Comparison of ENCODE assay signal across 22 cellular contexts in genomic region chr3:46477756-46478155, GRCh38. TPM values are rescaled to one million over a fixed set of nuclear protein-coding genes. Genes with fewer than 3 reads are reported as not detected.
DNase-seq lines count a peak whose midpoint lies in the region; ATAC-seq and TF ChIP-seq lines count a peak whose summit lies in the region.
"Had no signal": no experiment of that assay in that cellular context is flagged by ENCODE, and none has a peak within 500 bp of the region (broad histone marks: within the 10 kb centered on the region; RNA-seq: fewer than 3 reads in every experiment).

No MANE protein-coding gene starts in this region.

- H3K4me1 ChIP-seq in right atrium auricular region (no peaks in the 10 kb centered on the region), neutrophil (ENCODE audit: control insufficient read depth in 1 of 2, insufficient read depth in 1 of 2, low read depth in 1 of 2, low read length in 1 of 2) (peaks cover 71 to 72% of the 10 kb centered on the region in 2 experiments), Peyer's patch (no peaks in the 10 kb centered on the region)
- H3K4me1 ChIP-seq: BE2C, HAP-1 had no signal

- H3K4me3 ChIP-seq in right atrium auricular region (no peak overlapping the region), neutrophil (ENCODE audit: low read depth in 1 of 2, low read length in 1 of 2) (no peak overlapping the region), Peyer's patch (no peak overlapping the region)
- H3K4me3 ChIP-seq: HAP-1, K562 had no signal

- H3K27ac ChIP-seq in right atrium auricular region = no peak overlapping the region
- peak overlapping the region; percentile 64; the same call in 1 of the 2 replicates for H3K27ac ChIP-seq in VCaP
- peak overlapping the region; percentile 76 for H3K27ac ChIP-seq in neutrophil
- no peak overlapping the region for H3K27ac ChIP-seq in Peyer's patch

- intact Hi-C loops in left ventricle myocardium superior (cut with micrococcal nuclease) = no loop called here

- TF ChIP-seq CTCF in right atrium auricular region (IDR thresholded peaks at IDR 0.05) (no peak), VCaP (conservative IDR thresholded peaks at IDR 0.05) (no peak), neutrophil (IDR thresholded peaks at IDR 0.05) (no peak), Peyer's patch (IDR thresholded peaks at IDR 0.05) (no peak)

- ATAC-seq in left ventricle myocardium superior (no peak), GM21360 (IDR thresholded peaks at IDR 0.05; ENCODE audit: unreplicated experiment) (no peak)
- ATAC-seq: K562 had no signal

- H3K27me3 ChIP-seq in right atrium auricular region (no peaks in the 10 kb centered on the region), neutrophil (no peaks in the 10 kb centered on the region), Peyer's patch (no peaks in the 10 kb centered on the region)
- H3K27me3 ChIP-seq: BE2C had no signal

- no peak for TF ChIP-seq POLR2A in Peyer's patch (IDR thresholded peaks at IDR 0.05)

- H3K36me3 ChIP-seq in right atrium auricular region (no peaks in the 10 kb centered on the region), neutrophil (no peaks in the 10 kb centered on the region), Peyer's patch (no peaks in the 10 kb centered on the region)
- H3K36me3 ChIP-seq: BE2C, HAP-1 had no signal

- H3K9me3 ChIP-seq in right atrium auricular region (peaks cover 0 to 11% of the 10 kb centered on the region in 2 donors), neutrophil (no peaks in the 10 kb centered on the region), Peyer's patch (no peaks in the 10 kb centered on the region)
- H3K9me3 ChIP-seq: BE2C, HAP-1 had no signal

- DNase-seq in right atrium auricular region (ENCODE audit: low spot score) = peak; percentile 48
- no peak for DNase-seq in left ventricle myocardium superior
- peak; percentile 32 for DNase-seq in islet precursor cell
- no peak for DNase-seq in NCI-H748 treated with DMSO at 0.1 percent for 48 hours (lab: John Stamatoyannopoulos, UW)
- no peak for DNase-seq in Peyer's patch
- DNase-seq: BE2C; C1 segment of cervical spinal cord; CD4-positive, CD25-positive, alpha-beta regulatory T cell; CD8-positive, alpha-beta memory T cell; COR-L47; DMS153; DMS79; GDM1; IMR-90 had no signal

RNA-seq across cellular contexts. Expression of gene LTF, which starts 13.1 kb away (rescaled TPM):
- total RNA-seq in right atrium auricular region (1 to 10 TPM in 1 of 2 donors, under 1 TPM in 1; 0.51 to 1.8 TPM), left ventricle myocardium superior (3.7 TPM), Peyer's patch (10 to 100 TPM in 1 of 4 donors, 1 to 10 TPM in 1, under 1 TPM in 1, not detected in 1; 0.38 to 12.4 (median 1.1) TPM)
- total RNA-seq: A172; CD4-positive, CD25-positive, alpha-beta regulatory T cell; CD8-positive, alpha-beta memory T cell; Daoy; H4; IMR-90 had no signal

RNA-seq across cellular contexts. Expression of gene RTP3, which starts 20.0 kb away (rescaled TPM):
- not detected for total RNA-seq in right atrium auricular region
- not detected for total RNA-seq in left ventricle myocardium superior
- not detected for total RNA-seq in Peyer's patch
- total RNA-seq: A172; CD4-positive, CD25-positive, alpha-beta regulatory T cell; CD8-positive, alpha-beta memory T cell; Daoy; K562 had no signal

Comparison
In these comparisons a context has a peak if more than half of its experiments do, and no peak if none do; other contexts are left out.
1. DNase-seq: peak in right atrium auricular region (single experiment) and islet precursor cell (single experiment); none in left ventricle myocardium superior (single experiment), NCI-H748 treated with DMSO at 0.1 percent for 48 hours (single experiment) and Peyer's patch (0 of 3).
2. H3K27ac ChIP-seq: peak in VCaP (single experiment) and neutrophil (single experiment); none in right atrium auricular region (0 of 2) and Peyer's patch (0 of 4).